16 cellular contexts compared by ENCODE assay signal in the genomic region with DNA sequence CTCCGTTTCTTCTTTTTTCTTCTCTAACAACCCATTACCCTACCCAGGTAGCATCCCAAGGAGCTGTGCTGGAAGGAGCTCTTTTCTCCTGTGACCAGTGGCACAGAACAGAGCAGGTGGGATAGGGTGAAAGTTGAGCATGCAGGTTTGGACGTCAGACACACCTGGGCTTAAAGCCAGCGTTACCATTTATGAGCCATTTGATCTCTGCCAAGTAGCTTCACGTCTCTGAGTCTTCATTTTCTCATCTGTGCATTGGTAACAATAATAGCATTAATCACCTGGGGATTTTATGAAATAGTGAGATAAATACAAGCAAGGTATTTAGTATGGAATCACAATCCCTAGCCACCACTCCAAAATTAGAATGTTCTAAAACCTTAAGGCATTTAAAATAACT.
DNase-seq lines count a peak whose midpoint lies in the region; ATAC-seq lines count a peak whose summit lies in the region.
"Had no signal": no experiment of that assay in that cellular context is flagged by ENCODE, and none has a peak within 500 bp of the region (broad histone marks: within the 10 kb centered on the region; RNA-seq: fewer than 3 reads in every experiment).

No MANE protein-coding gene starts in this region.

- DNase-seq in DMS153 treated with DMSO at 0.1 percent for 48 hours (lab: John Stamatoyannopoulos, UW; ENCODE audit: unreplicated experiment) (peak; percentile 86), NCI-H1092 treated with DMSO at 0.1 percent for 48 hours (lab: John Stamatoyannopoulos, UW) (peak; percentile 74), NCI-H2171 treated with DMSO at 0.1 percent for 48 hours (lab: John Stamatoyannopoulos, UW) (peak; percentile 88), left colon (no peak), SIG-M5 (lab: John Stamatoyannopoulos, UW) (no peak), head of caudate nucleus (no peak)
- DNase-seq: activated CD4-positive, CD25-positive, alpha-beta regulatory T cell treated with anti-CD3 and anti-CD28 coated beads, Interleukin-2, amount 50 U/mL, for 72 hours; activated CD8-positive, alpha-beta memory T cell treated with anti-CD3 and anti-CD28 coated beads, Interleukin-2, amount 10 ng/mL, durations not matched to agents 7 days and 5 days; activated naive CD8-positive, alpha-beta T cell treated with anti-CD3 and anti-CD28 coated beads, Interleukin-2, amount 10 ng/mL, durations not matched to agents 7 days and 5 days; body of pancreas; CD4-positive, alpha-beta T cell; colonic mucosa; heart left ventricle; NCI-H82 had no signal

- intact Hi-C loops in left colon (cut with DNase I, micrococcal nuclease) (no loop called here), head of caudate nucleus (cut with DNase I) (no loop called here)

- peak; percentile 82 for ATAC-seq in left colon
- no peak for ATAC-seq in HG02588 (IDR thresholded peaks at IDR 0.05; ENCODE audit: unreplicated experiment)
- ATAC-seq: activated CD8-positive, alpha-beta memory T cell treated with anti-CD3 and anti-CD28 coated beads, Interleukin-2, amount 10 ng/mL, durations not matched to agents 7 days and 5 days; body of pancreas; heart left ventricle; Panc1 had no signal

Comparison
In these comparisons a context has a peak if more than half of its experiments do, and no peak if none do; other contexts are left out.
1. DNase-seq: peak in DMS153 treated with DMSO at 0.1 percent for 48 hours (single experiment), NCI-H1092 treated with DMSO at 0.1 percent for 48 hours (single experiment) and NCI-H2171 treated with DMSO at 0.1 percent for 48 hours (single experiment); none in left colon (0 of 2), SIG-M5 (single experiment) and head of caudate nucleus (0 of 42).